Comparison of ENCODE assay signal across 16 cellular contexts in the genomic region with DNA sequence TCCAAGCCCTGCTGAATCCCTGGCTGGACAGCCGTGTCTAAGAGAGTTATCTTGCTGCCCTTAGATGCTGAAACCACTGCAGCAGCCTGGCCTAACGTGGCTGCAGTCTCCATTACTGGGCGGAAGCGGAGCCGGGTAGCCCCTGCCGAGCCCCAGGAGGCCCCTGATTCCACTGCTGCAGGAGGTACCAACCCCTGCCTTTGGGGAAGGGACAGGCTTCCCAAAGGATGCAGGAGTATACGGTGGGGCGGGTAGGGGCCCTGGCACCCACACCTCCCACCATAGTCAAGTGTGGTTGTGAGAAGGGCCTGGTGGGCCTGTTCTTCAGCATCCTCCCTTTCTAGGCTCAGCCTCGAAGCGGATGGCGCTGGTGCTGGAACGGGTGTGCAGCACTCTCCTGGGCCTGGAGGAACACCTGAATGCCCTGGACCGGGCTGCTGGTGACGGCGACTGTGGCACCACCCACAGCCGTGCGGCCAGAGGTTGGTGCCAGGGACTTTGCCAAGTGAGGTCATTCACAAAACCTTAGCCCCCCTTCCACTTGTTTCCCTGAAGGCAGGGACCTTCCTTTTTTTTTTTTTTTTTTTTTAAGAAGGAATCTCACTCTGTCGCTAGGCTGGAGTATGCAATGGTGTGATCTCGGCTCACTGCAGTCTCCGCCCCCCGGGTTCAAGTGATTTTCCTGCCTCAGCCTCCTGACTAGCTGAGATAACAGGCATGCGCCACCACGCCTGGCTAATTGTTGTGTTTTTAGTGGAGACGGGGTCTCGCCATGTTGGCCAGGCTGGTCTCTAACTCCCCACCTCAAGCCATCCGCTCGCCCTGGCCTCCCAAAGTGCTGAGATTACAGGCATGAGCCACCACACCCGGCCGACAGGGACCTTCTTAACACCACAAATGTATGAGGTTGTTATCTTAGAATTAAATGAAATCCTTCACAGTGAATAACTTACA.
"Had no signal": no experiment of that assay in that cellular context is flagged by ENCODE, and none has a peak within 500 bp of the region (broad histone marks: within the 10 kb centered on the region; RNA-seq: fewer than 3 reads in every experiment).

No MANE protein-coding gene starts in this region.

- H3K4me3 ChIP-seq: heart left ventricle, lower lobe of right lung had no signal

- DNase-seq: activated CD4-positive, alpha-beta memory T cell treated with anti-CD3 and anti-CD28 coated beads for 36 hours; activated CD4-positive, alpha-beta T cell treated with anti-CD3 and anti-CD28 coated beads for 1 hour; activated gamma-delta T cell treated with Interleukin-2 at 50 U/mL for 16 hours; activated naive CD8-positive, alpha-beta T cell treated with anti-CD3 and anti-CD28 coated beads for 36 hours; activated T-cell treated with anti-CD3 and anti-CD28 coated beads, Interleukin-2, amount 50 U/mL, for 4 hours; cerebellar nuclear complex; effector memory CD8-positive, alpha-beta T cell; immature natural killer cell; lower lobe of right lung; midbrain; stimulated activated CD4-positive, alpha-beta T cell treated with anti-CD3 and anti-CD28 coated beads, Interleukin-15, amount 100 ng/mL, for 24 hours; stimulated activated CD4-positive, alpha-beta T cell treated with anti-CD3 and anti-CD28 coated beads, Interleukin-4, amount 100 ng/mL, for 1 hour; stimulated activated naive CD8-positive, alpha-beta T cell treated with anti-CD3 and anti-CD28 coated beads, Interleukin-15, Interleukin-2, amounts not matched to agents 100 U/mL and 50 U/mL, for 24 hours had no signal

- H3K4me1 Mint-ChIP-seq: immature natural killer cell had no signal

- H3K27me3 Mint-ChIP-seq: activated CD4-positive, alpha-beta memory T cell treated with anti-CD3 and anti-CD28 coated beads for 36 hours; activated naive CD8-positive, alpha-beta T cell treated with anti-CD3 and anti-CD28 coated beads for 36 hours; dendritic cell treated with granulocyte-macrophage colony-stimulating factor and Interleukin-4, amounts not matched to agents 40 ng/mL and 50 ng/mL, for 4 days; effector memory CD8-positive, alpha-beta T cell had no signal

- H3K9me3 Mint-ChIP-seq: activated CD4-positive, alpha-beta memory T cell treated with anti-CD3 and anti-CD28 coated beads for 36 hours; activated naive CD8-positive, alpha-beta T cell treated with anti-CD3 and anti-CD28 coated beads for 36 hours; activated T-cell treated with anti-CD3 and anti-CD28 coated beads, Interleukin-2, amount 50 U/mL, for 4 hours; dendritic cell treated with granulocyte-macrophage colony-stimulating factor and Interleukin-4, amounts not matched to agents 40 ng/mL and 50 ng/mL, for 4 days; effector memory CD8-positive, alpha-beta T cell; immature natural killer cell had no signal

- H3K27ac Mint-ChIP-seq: activated CD4-positive, alpha-beta memory T cell treated with anti-CD3 and anti-CD28 coated beads for 36 hours; activated naive CD8-positive, alpha-beta T cell treated with anti-CD3 and anti-CD28 coated beads for 36 hours; dendritic cell treated with granulocyte-macrophage colony-stimulating factor and Interleukin-4, amounts not matched to agents 40 ng/mL and 50 ng/mL, for 4 days; immature natural killer cell had no signal

- ATAC-seq: activated T-cell treated with anti-CD3 and anti-CD28 coated beads, Interleukin-2, amount 50 U/mL, for 4 hours; effector memory CD8-positive, alpha-beta T cell; heart left ventricle; lower lobe of right lung; stimulated activated naive CD8-positive, alpha-beta T cell treated with anti-CD3 and anti-CD28 coated beads, Interleukin-15, Interleukin-2, amounts not matched to agents 100 U/mL and 50 U/mL, for 24 hours had no signal

- H3K4me3 Mint-ChIP-seq: activated CD4-positive, alpha-beta memory T cell treated with anti-CD3 and anti-CD28 coated beads for 36 hours; activated naive CD8-positive, alpha-beta T cell treated with anti-CD3 and anti-CD28 coated beads for 36 hours; activated T-cell treated with anti-CD3 and anti-CD28 coated beads, Interleukin-2, amount 50 U/mL, for 4 hours; dendritic cell treated with granulocyte-macrophage colony-stimulating factor and Interleukin-4, amounts not matched to agents 40 ng/mL and 50 ng/mL, for 4 days; effector memory CD8-positive, alpha-beta T cell; immature natural killer cell had no signal

- H3K27ac ChIP-seq: epithelial cell of prostate, heart left ventricle, lower lobe of right lung had no signal
